1 cellular context compared by ENCODE assay signal in the genomic region with DNA sequence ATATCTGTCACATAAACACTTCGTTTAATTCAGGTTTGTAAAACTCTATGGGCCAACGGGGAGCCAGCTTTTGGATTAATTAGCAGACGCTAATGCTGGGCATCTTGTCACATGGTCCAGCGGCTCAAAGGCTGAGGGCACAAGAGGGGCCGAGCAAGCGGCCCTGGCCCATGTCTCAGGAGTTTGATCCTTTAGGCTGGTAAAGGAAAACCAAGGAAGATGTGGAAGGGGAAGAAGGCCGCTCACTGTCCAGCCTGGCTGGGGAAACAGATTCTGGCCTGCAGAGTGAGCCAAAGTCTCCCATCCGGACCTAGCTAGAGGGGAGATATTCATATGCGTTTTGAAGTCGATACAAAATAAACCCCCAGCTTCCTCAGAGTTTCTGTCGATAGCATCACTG.
TF ChIP-seq lines count a peak whose summit lies in the region.

No MANE protein-coding gene starts in this region.

TF ChIP-seq in HepG2, 621 proteins besides CTCF, POLR2A, EP300 and RAD21:
- 0 out of 2 replicates have a peak, but pooled peaks have one; percentile 6 for TF ChIP-seq NRL (CRISPR knock-in tag; IDR thresholded peaks at IDR 0.05; ENCODE audit: borderline replicate concordance)
- TF ChIP-seq TSC22D2 (CRISPR knock-in tag; IDR thresholded peaks at IDR 0.05; ENCODE audit: borderline replicate concordance): no peak
